Comparison of ENCODE assay signal across 1 cellular context in genomic region chr1:167387251-167387910, GRCh38.
TF ChIP-seq lines count a peak whose summit lies in the region.

No MANE protein-coding gene starts in this region.

TF ChIP-seq in HepG2, 621 proteins besides CTCF, POLR2A, EP300 and RAD21:
- TF ChIP-seq MAFF (IDR thresholded peaks at IDR 0.05; ENCODE audit: low read depth, low read length) (peak; percentile 85), MAFK (conservative IDR thresholded peaks at IDR 0.05 in 1 of 2, IDR thresholded peaks at IDR 0.05 in 1 of 2; ENCODE audit: low read length in 2 of 2) (peak; percentile 87 to 91), SRF (IDR thresholded peaks at IDR 0.05; ENCODE audit: low read depth, low read length) (no peak)
